Comparison of ENCODE assay signal across 33 cellular contexts in genomic region chr4:85274955-85275354, GRCh38.
"Had no signal": no experiment of that assay in that cellular context is flagged by ENCODE, and none has a peak within 500 bp of the region (broad histone marks: within the 10 kb centered on the region; RNA-seq: fewer than 3 reads in every experiment).

No MANE protein-coding gene starts in this region.

- ATAC-seq: activated naive CD4-positive, alpha-beta T cell treated with anti-CD3 and anti-CD28 coated beads, Interleukin-2, amount 50 U/mL, for 72 hours; activated naive CD8-positive, alpha-beta T cell treated with anti-CD3 and anti-CD28 coated beads, Interleukin-2, amount 50 U/mL, for 24 hours; activated T-cell treated with anti-CD3 and anti-CD28 coated beads, Interleukin-2, amount 50 U/mL, for 4 hours; activated T-cell treated with anti-CD3 and anti-CD28 coated beads, Interleukin-2, amount 50 U/mL, for 72 hours; activated T-helper 17 cell treated with anti-CD3 and anti-CD28 coated beads, Interleukin-2, amount 50 U/mL, for 72 hours; body of pancreas had no signal

- H3K27me3 ChIP-seq: adrenal gland, ascending aorta, body of pancreas, brain microvascular endothelial cell, breast epithelium, cardiac muscle cell had no signal

- FAIRE-seq: astrocyte, bronchial epithelial cell had no signal

- H3K4me3 ChIP-seq: adrenal gland, ascending aorta, body of pancreas, breast epithelium, cardiac muscle cell had no signal

- H3K27ac ChIP-seq: adrenal gland, ascending aorta, body of pancreas, brain microvascular endothelial cell, breast epithelium, cardiac muscle cell had no signal

- H3K9me3 ChIP-seq: adrenal gland, ascending aorta had no signal

- H3K36me3 ChIP-seq: adrenal gland, ascending aorta, brain microvascular endothelial cell, breast epithelium, cardiac muscle cell had no signal

- DNase-seq: activated effector memory CD4-positive, alpha-beta T cell treated with anti-CD3 and anti-CD28 coated beads, Interleukin-2, amount 50 U/mL, for 16 hours; activated effector memory CD4-positive, alpha-beta T cell treated with Interleukin-2 at 50 U/mL for 16 hours; activated gamma-delta T cell; activated gamma-delta T cell treated with Interleukin-2 at 50 U/mL for 16 hours; activated naive CD4-positive, alpha-beta T cell; activated naive CD4-positive, alpha-beta T cell treated with anti-CD3 and anti-CD28 coated beads for 36 hours; activated naive CD4-positive, alpha-beta T cell treated with anti-CD3 and anti-CD28 coated beads, Interleukin-2, amount 10 ng/mL, durations not matched to agents 7 days and 5 days; activated naive CD4-positive, alpha-beta T cell treated with anti-CD3 and anti-CD28 coated beads, Interleukin-2, amount 50 U/mL, for 16 hours; activated naive CD4-positive, alpha-beta T cell treated with Interleukin-2 at 50 U/mL for 16 hours; activated naive CD8-positive, alpha-beta T cell treated with anti-CD3 and anti-CD28 coated beads for 36 hours; activated naive CD8-positive, alpha-beta T cell treated with anti-CD3 and anti-CD28 coated beads, Interleukin-2, amount 10 ng/mL, durations not matched to agents 7 days and 5 days; activated naive CD8-positive, alpha-beta T cell treated with anti-CD3 and anti-CD28 coated beads, Interleukin-2, amount 50 U/mL, for 24 hours; activated T-cell treated with anti-CD3 and anti-CD28 coated beads, Interleukin-2, amount 50 U/mL, for 24 hours; activated T-cell treated with anti-CD3 and anti-CD28 coated beads, Interleukin-2, amount 50 U/mL, for 4 hours; activated T-cell treated with anti-CD3 and anti-CD28 coated beads, Interleukin-2, amount 50 U/mL, for 48 hours; activated T-cell treated with anti-CD3 and anti-CD28 coated beads, Interleukin-2, amount 50 U/mL, for 72 hours; adrenal gland; amniotic stem cell; amygdala; anterior cingulate cortex; aorta; body of pancreas; brain microvascular endothelial cell; caudate nucleus; central memory CD4-positive, alpha-beta T cell; cerebellar nuclear complex had no signal

- H3K4me1 ChIP-seq: adrenal gland, ascending aorta, body of pancreas, breast epithelium had no signal
